In the genomic region with DNA sequence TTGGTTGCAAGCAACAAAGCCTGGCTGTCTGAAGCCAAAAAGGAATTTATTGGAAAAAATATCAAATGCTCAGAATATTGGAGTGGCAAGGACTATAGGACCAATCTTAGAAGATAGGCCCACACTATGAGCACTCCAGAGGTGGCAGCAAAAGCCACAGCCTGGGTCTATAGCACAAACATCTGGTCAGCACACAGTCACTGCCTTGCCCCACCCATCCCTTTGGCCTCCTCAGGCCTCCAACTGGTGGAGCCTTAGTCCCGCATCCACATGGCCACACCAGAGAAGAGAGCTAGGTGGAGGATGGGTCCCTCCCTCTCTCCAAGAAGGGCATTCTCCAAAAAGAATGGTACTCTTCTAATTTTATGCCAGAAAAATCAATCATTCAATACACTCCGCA, we compare ENCODE assay signal across 1 cellular context.
TF ChIP-seq lines count a peak whose summit lies in the region.

No MANE protein-coding gene starts in this region.

TF ChIP-seq in K562, 482 proteins besides CTCF, POLR2A, EP300 and RAD21:
- TF ChIP-seq MED1 (CRISPR knock-in tag; IDR thresholded peaks at IDR 0.05; ENCODE audit: borderline replicate concordance) (no peak), TAL1 (IDR thresholded peaks at IDR 0.05) (no peak), LEF1 (IDR thresholded peaks at IDR 0.05) (no peak), POLR2AphosphoS2 (IDR thresholded peaks at IDR 0.05; ENCODE audit: low read length) (no peak), NONO (IDR thresholded peaks at IDR 0.05; ENCODE audit: low read depth in 2 of 2, low read length in 1 of 2) (no peak), RFX1 (IDR thresholded peaks at IDR 0.05) (no peak), PRPF4 (IDR thresholded peaks at IDR 0.05; ENCODE audit: insufficient read depth, low read depth, low read length, poor library complexity, severe bottlenecking) (no peak), DNMT1 (IDR thresholded peaks at IDR 0.05) (no peak)
